In the genomic region with DNA sequence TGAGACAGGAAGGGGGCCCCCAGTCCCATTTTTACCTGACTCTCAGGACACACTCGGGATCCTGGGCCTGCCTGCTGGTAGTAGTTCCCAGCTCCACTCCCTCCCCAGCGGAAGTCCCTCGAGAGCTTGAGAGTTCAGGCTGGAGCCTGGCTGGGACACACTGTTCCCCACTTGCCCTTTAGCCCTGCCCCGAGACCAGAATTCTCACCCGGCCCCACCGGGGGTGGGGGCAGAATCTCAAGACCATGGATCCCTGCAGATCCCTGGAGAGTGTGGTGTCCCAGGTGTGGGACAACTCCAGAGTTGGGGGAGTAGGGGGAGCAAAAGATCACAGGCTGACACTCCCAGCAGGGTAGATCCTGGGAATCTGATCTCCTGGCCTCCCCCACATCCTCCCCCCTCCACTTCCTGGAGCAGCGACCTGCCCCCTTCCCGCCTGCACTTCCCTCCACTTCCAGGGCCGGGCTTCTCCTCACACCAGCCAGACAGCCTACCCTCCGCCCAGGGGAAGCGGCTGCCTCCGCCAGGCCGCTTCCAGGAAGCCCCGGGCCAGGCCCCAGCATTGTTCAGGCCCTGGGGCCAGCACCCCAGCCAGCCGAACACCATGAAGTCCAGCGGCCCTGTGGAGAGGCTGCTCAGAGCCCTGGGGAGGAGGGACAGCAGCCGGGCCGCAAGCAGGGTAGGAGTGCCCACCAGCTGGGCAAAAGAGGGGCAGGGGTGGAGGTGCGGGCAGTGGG, we compare ENCODE assay signal across 8 cellular contexts. TPM values are rescaled to one million over a fixed set of nuclear protein-coding genes. Genes with fewer than 3 reads are reported as not detected.
A peak's percentile ranks its signal among the peaks of the same experiment; 100 is the strongest.
DNase-seq lines count a peak whose midpoint lies in the region; ATAC-seq, FAIRE-seq and TF ChIP-seq lines count a peak whose summit lies in the region.

A gene with protein sequence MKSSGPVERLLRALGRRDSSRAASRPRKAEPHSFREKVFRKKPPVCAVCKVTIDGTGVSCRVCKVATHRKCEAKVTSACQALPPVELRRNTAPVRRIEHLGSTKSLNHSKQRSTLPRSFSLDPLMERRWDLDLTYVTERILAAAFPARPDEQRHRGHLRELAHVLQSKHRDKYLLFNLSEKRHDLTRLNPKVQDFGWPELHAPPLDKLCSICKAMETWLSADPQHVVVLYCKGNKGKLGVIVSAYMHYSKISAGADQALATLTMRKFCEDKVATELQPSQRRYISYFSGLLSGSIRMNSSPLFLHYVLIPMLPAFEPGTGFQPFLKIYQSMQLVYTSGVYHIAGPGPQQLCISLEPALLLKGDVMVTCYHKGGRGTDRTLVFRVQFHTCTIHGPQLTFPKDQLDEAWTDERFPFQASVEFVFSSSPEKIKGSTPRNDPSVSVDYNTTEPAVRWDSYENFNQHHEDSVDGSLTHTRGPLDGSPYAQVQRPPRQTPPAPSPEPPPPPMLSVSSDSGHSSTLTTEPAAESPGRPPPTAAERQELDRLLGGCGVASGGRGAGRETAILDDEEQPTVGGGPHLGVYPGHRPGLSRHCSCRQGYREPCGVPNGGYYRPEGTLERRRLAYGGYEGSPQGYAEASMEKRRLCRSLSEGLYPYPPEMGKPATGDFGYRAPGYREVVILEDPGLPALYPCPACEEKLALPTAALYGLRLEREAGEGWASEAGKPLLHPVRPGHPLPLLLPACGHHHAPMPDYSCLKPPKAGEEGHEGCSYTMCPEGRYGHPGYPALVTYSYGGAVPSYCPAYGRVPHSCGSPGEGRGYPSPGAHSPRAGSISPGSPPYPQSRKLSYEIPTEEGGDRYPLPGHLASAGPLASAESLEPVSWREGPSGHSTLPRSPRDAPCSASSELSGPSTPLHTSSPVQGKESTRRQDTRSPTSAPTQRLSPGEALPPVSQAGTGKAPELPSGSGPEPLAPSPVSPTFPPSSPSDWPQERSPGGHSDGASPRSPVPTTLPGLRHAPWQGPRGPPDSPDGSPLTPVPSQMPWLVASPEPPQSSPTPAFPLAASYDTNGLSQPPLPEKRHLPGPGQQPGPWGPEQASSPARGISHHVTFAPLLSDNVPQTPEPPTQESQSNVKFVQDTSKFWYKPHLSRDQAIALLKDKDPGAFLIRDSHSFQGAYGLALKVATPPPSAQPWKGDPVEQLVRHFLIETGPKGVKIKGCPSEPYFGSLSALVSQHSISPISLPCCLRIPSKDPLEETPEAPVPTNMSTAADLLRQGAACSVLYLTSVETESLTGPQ (N-terminal part only) (plus strand): TSS at position 484 of the 737 bp plus-strand sequence. CDS start 121 bp downstream, at position 605.

- H3K4me1 ChIP-seq in ES-I3 (ENCODE audit: insufficient read depth, low read length) (peaks cover 47% of the 10 kb centered on the region), Peyer's patch (peaks cover 8 to 65% (median 18%) of the 10 kb centered on the region in 4 donors), endothelial cell of umbilical vein (ENCODE audit: control insufficient read depth, extremely low read depth, insufficient read depth, low read length) (peaks cover 68% of the 10 kb centered on the region)

- ATAC-seq in HG03159 (IDR thresholded peaks at IDR 0.05; ENCODE audit: unreplicated experiment) (no peak), GM21381 (IDR thresholded peaks at IDR 0.05; ENCODE audit: unreplicated experiment) (no peak), HG02981 (IDR thresholded peaks at IDR 0.05; ENCODE audit: unreplicated experiment) (no peak)

- CTCF ChIA-PET in endothelial cell of umbilical vein (lab: Charles Lee): interaction anchor here (3.4 to 5.2 kb wide), 3 partner anchors 12 to 17 kb away, joined by 40 to 79 read pairs (median 45); no protein-coding TSS in a partner anchor

- BruUV-seq in endothelial cell of umbilical vein (replicated peaks; lab: Mats Ljungman, UMichigan): no TSS peak

- H3K36me3 ChIP-seq in ES-I3 (ENCODE audit: insufficient read depth, low read length) (no peaks in the 10 kb centered on the region), Peyer's patch (no peaks in the 10 kb centered on the region), endothelial cell of umbilical vein (ENCODE audit: control insufficient read depth in 2 of 2, extremely low read depth in 1 of 2, insufficient read depth in 2 of 2, low read length in 2 of 2) (no peaks in the 10 kb centered on the region)

- no peaks in the 10 kb centered on the region for H4K20me1 ChIP-seq in endothelial cell of umbilical vein (replicated peaks; ENCODE audit: control insufficient read depth, extremely low read depth, insufficient read depth, low read length)

- H3K27ac Mint-ChIP-seq in mesothelial cell of epicardium: peak within 1 kb of the TSS; percentile 97

- H3K9ac ChIP-seq in ES-I3 (ENCODE audit: low read depth, low read length) (peak within 1 kb of the TSS; percentile 22; the same call in 1 of the 2 replicates), endothelial cell of umbilical vein (replicated peaks; ENCODE audit: extremely low read depth, insufficient read depth, low read length) (peak within 1 kb of the TSS; percentile 52)

- H3K9me3 Mint-ChIP-seq in mesothelial cell of epicardium: no peaks in the 10 kb centered on the region

- no peaks in the 10 kb centered on the region for H3K27me3 ChIP-seq in Peyer's patch
- no peaks in the 10 kb centered on the region for H3K27me3 ChIP-seq in endothelial cell of umbilical vein (ENCODE audit: control insufficient read depth in 2 of 2, insufficient read depth in 2 of 2, low read length in 2 of 2)

- peaks cover 15% of the 10 kb centered on the region for H3K79me2 ChIP-seq in endothelial cell of umbilical vein (ENCODE audit: control insufficient read depth, insufficient read depth, low read length)

- TF ChIP-seq CTCF in Peyer's patch (IDR thresholded peaks at IDR 0.05): no peak
- TF ChIP-seq CTCF in endothelial cell of umbilical vein (IDR thresholded peaks at IDR 0.05; ENCODE audit: extremely low read depth in 1 of 2, insufficient read depth in 1 of 2, low read depth in 1 of 2, low read length in 2 of 2): no peak
- no peak for TF ChIP-seq CTCF in mesothelial cell of epicardium (IDR thresholded peaks at IDR 0.05; ENCODE audit: unreplicated experiment)

- peaks cover 79% of the 10 kb centered on the region for H3K4me1 Mint-ChIP-seq in mesothelial cell of epicardium

- DNase-seq in Peyer's patch (peak in 2 of 3 donors; percentile 85), endothelial cell of umbilical vein (ENCODE audit: low read depth, low spot score) (peak; percentile 81), mesothelial cell of epicardium (ENCODE audit: low spot score in 2 of 2, unreplicated experiment in 2 of 2) (peak in 1 of 2 experiments; percentile 24), ureter (ENCODE audit: low spot score) (peak; percentile 80)

- POLR2A ChIA-PET in endothelial cell of umbilical vein (lab: Charles Lee): no interaction called here

- peak within 1 kb of the TSS; percentile 30 to 65 (median 52) for H3K4me3 ChIP-seq in Peyer's patch
- H3K4me3 ChIP-seq in endothelial cell of umbilical vein (replicated peaks in 1 of 3; ENCODE audit: insufficient read depth in 1 of 3, low read depth in 1 of 3, low read length in 3 of 3): peak within 1 kb of the TSS; percentile 13 to 78 (median 68)

- dilution Hi-C loops in endothelial cell of umbilical vein (cut with MboI; ENCODE audit: extremely low pct_ligation_motif_present, low sequenced_read_pairs): no loop called here

- FAIRE-seq in endothelial cell of umbilical vein (lab: Jason Lieb, UNC): peak; percentile 96

- H2AFZ ChIP-seq in endothelial cell of umbilical vein (ENCODE audit: low read depth, low read length): no peak within 1 kb of the TSS

- no peaks in the 10 kb centered on the region for H3K9me3 ChIP-seq in ES-I3 (ENCODE audit: control insufficient read depth, insufficient read depth, low read length)
- no peaks in the 10 kb centered on the region for H3K9me3 ChIP-seq in Peyer's patch
- H3K9me3 ChIP-seq in endothelial cell of umbilical vein (replicated peaks; ENCODE audit: control insufficient read depth, insufficient read depth, low read length): no peaks in the 10 kb centered on the region

- peak in 1 of 2 donors; percentile 63 for TF ChIP-seq POLR2A in Peyer's patch (IDR thresholded peaks at IDR 0.05)
- peak; percentile 87 for TF ChIP-seq POLR2A in endothelial cell of umbilical vein (IDR thresholded peaks at IDR 0.05; ENCODE audit: low read depth, low read length)

- H3K4me3 Mint-ChIP-seq in mesothelial cell of epicardium: peak within 1 kb of the TSS; percentile 73

- peak within 1 kb of the TSS; percentile 77 to 94 (median 92) for H3K27ac ChIP-seq in Peyer's patch
- H3K27ac ChIP-seq in endothelial cell of umbilical vein (ENCODE audit: insufficient read depth, low read depth, low read length): peak within 1 kb of the TSS; percentile 60

- peak within 1 kb of the TSS; percentile 85 for H3K4me2 ChIP-seq in endothelial cell of umbilical vein (ENCODE audit: insufficient read depth, low read length)

- H3K36me3 Mint-ChIP-seq in mesothelial cell of epicardium: peaks cover 5% of the 10 kb centered on the region

- no peaks in the 10 kb centered on the region for H3K27me3 Mint-ChIP-seq in mesothelial cell of epicardium (ENCODE audit: low read depth)

- intact Hi-C loops in endothelial cell of umbilical vein (cut with micrococcal nuclease): loop anchor here (1.0 to 5.0 kb wide), 2 partner anchors 12 to 48 kb away; a partner anchor contains a TSS

- no peaks in the 10 kb centered on the region for H3K9me1 ChIP-seq in endothelial cell of umbilical vein (replicated peaks; ENCODE audit: control insufficient read depth, extremely low read depth, insufficient read depth, low read length)

TF ChIP-seq in endothelial cell of umbilical vein, 7 proteins besides CTCF, POLR2A, EP300 and RAD21:
- TF ChIP-seq POLR2AphosphoS5 (IDR thresholded peaks at IDR 0.05; ENCODE audit: insufficient read depth, low read depth, low read length): peak; percentile 93
- TF ChIP-seq, protein P1, sequence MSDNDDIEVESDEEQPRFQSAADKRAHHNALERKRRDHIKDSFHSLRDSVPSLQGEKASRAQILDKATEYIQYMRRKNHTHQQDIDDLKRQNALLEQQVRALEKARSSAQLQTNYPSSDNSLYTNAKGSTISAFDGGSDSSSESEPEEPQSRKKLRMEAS (IDR thresholded peaks at IDR 0.05; ENCODE audit: insufficient read depth, insufficient read length): no peak
- no peak for TF ChIP-seq JUN (IDR thresholded peaks at IDR 0.05; ENCODE audit: borderline replicate concordance, insufficient read depth, insufficient read length, low read depth)
- TF ChIP-seq MYC (IDR thresholded peaks at IDR 0.05; ENCODE audit: low read depth, low read length): peak; percentile 54

RNA-seq across cellular contexts. Expression of the gene that starts here (rescaled TPM):
- total RNA-seq in Peyer's patch (100 to 1,000 TPM in 3 of 4 donors, 10 to 100 TPM in 1; 29.2 to 274 (median 154) TPM), endothelial cell of umbilical vein (106 and 119 TPM in 2 replicates), mesothelial cell of epicardium (78.8 to 91.7 TPM (median 86.4 TPM) in 3 replicates), ureter (198 TPM)
- 84.5 and 119 TPM in 2 replicates for polyA plus RNA-seq in endothelial cell of umbilical vein
- 49.3 and 62.6 TPM in 2 replicates for polyA plus RNA-seq in endothelial cell of umbilical vein (2011; cell fraction: cytosol; rRNA removed)
- polyA plus RNA-seq in endothelial cell of umbilical vein (2011; cell fraction: nucleus; rRNA removed): 356 and 431 TPM in 2 replicates
- polyA plus RNA-seq in endothelial cell of umbilical vein (2012): 32.4 and 40.1 TPM in 2 replicates
- 104 and 105 TPM in 2 replicates for polyA minus RNA-seq in endothelial cell of umbilical vein
- polyA minus RNA-seq in endothelial cell of umbilical vein (2011; cell fraction: cytosol; rRNA and poly(A)+ RNA removed): 8.6 TPM
- polyA minus RNA-seq in endothelial cell of umbilical vein (2011; cell fraction: nucleus; rRNA and poly(A)+ RNA removed): 163 and 183 TPM in 2 replicates
